In the genomic region with DNA sequence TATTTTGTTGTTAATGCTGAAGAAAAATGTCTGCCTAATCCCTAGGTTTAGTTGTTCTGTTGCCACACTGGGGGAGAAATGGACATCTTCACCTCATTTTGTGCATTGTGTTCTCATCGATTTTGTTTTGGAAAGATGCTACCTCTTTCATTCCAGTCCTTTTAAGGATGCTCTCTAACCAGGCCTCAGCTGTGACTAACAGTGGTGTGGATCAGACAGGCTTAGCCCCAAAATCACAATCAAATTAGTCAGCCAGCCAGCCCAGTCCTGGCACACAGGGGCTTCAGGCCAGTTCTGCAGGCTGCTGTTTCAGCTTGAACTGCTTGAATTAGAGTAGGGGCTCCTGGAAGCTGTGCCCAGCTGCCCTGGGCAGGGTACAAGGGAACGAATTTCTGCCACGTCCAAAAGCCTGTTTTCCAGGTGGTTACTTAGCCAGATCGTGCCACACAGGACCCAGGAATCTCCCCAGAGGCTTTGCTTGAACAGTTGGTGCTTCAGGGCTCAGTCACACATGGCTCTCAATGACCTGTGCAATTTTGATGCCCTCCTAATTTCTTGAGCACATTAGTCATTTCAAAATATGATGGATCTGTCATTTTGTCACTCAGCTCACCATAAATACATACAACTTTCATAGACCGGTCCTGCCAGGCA, we compare ENCODE assay signal across 16 cellular contexts.
A peak's percentile ranks its signal among the peaks of the same experiment; 100 is the strongest.
DNase-seq lines count a peak whose midpoint lies in the region; ATAC-seq, FAIRE-seq and TF ChIP-seq lines count a peak whose summit lies in the region.
"Had no signal": no experiment of that assay in that cellular context is flagged by ENCODE, and none has a peak within 500 bp of the region (broad histone marks: within the 10 kb centered on the region; RNA-seq: fewer than 3 reads in every experiment).

No MANE protein-coding gene starts in this region.

- H3K4me1 Mint-ChIP-seq in natural killer cell treated with Interleukin-12 subunit alpha and Interleukin-12 subunit beta and Interleukin-15 and Interleukin-18, amount 100 ng/mL, for 72 hours (ENCODE audit: low read depth in 2 of 2), result peaks cover 26 to 29% of the 10 kb centered on the region in 2 donors
- no peaks in the 10 kb centered on the region for H3K4me1 Mint-ChIP-seq in natural killer cell
- H3K4me1 Mint-ChIP-seq in astrocyte (ENCODE audit: low read depth, unreplicated experiment), result peaks cover 37% of the 10 kb centered on the region

- intact Hi-C loops in natural killer cell (cut with micrococcal nuclease) (no loop called here), vagina (cut with DNase I) (no loop called here)

- H3K4me1 ChIP-seq in astrocyte (ENCODE audit: insufficient read depth, low read length) (peaks cover 21% of the 10 kb centered on the region), vagina (peaks cover 11% of the 10 kb centered on the region)
- H3K4me1 ChIP-seq: BE2C had no signal

- H3K4me2 ChIP-seq in astrocyte (ENCODE audit: low read length), result peak overlapping the region; percentile 52

- no peaks in the 10 kb centered on the region for H4K20me1 ChIP-seq in astrocyte (ENCODE audit: insufficient read depth, low read length)

- no peaks in the 10 kb centered on the region for H3K36me3 ChIP-seq in astrocyte (ENCODE audit: insufficient read depth, low read length)
- H3K36me3 ChIP-seq in vagina, result no peaks in the 10 kb centered on the region
- H3K36me3 ChIP-seq: thoracic aorta had no signal

- no peaks in the 10 kb centered on the region for H3K27me3 ChIP-seq in astrocyte (ENCODE audit: insufficient read depth, low read length)
- no peaks in the 10 kb centered on the region for H3K27me3 ChIP-seq in vagina
- H3K27me3 ChIP-seq: BE2C, heart right ventricle had no signal

- H3K9ac ChIP-seq in astrocyte (ENCODE audit: low read length), result peak overlapping the region; percentile 21

- no peak overlapping the region for H3K4me3 Mint-ChIP-seq in natural killer cell treated with Interleukin-12 subunit alpha and Interleukin-12 subunit beta and Interleukin-15 and Interleukin-18, amount 100 ng/mL, for 72 hours
- H3K4me3 Mint-ChIP-seq in natural killer cell (no peak overlapping the region), astrocyte (ENCODE audit: unreplicated experiment) (no peak overlapping the region)
- H3K4me3 Mint-ChIP-seq: WTC11 had no signal

- no peak for TF ChIP-seq POLR2A in vagina (IDR thresholded peaks at IDR 0.05)

- H3K36me3 Mint-ChIP-seq in natural killer cell treated with Interleukin-12 subunit alpha and Interleukin-12 subunit beta and Interleukin-15 and Interleukin-18, amount 100 ng/mL, for 72 hours, result peaks cover 11% of the 10 kb centered on the region
- H3K36me3 Mint-ChIP-seq in natural killer cell (no peaks in the 10 kb centered on the region), astrocyte (ENCODE audit: low read depth, unreplicated experiment) (peaks cover 16% of the 10 kb centered on the region)

- no peaks in the 10 kb centered on the region for H3K27me3 Mint-ChIP-seq in natural killer cell treated with Interleukin-12 subunit alpha and Interleukin-12 subunit beta and Interleukin-15 and Interleukin-18, amount 100 ng/mL, for 72 hours
- no peaks in the 10 kb centered on the region for H3K27me3 Mint-ChIP-seq in natural killer cell (ENCODE audit: low read depth in 2 of 2)
- no peaks in the 10 kb centered on the region for H3K27me3 Mint-ChIP-seq in astrocyte (ENCODE audit: low read depth, unreplicated experiment)

- H3K79me2 ChIP-seq in astrocyte (ENCODE audit: insufficient read depth, low read length), result no peaks in the 10 kb centered on the region

- no peak overlapping the region for H2AFZ ChIP-seq in astrocyte (ENCODE audit: low read depth, low read length)

- H3K4me3 ChIP-seq in astrocyte (ENCODE audit: insufficient read depth, low read depth, low read length) (no peak overlapping the region), vagina (no peak overlapping the region)
- H3K4me3 ChIP-seq: heart right ventricle, thoracic aorta had no signal

- H3K27ac Mint-ChIP-seq in natural killer cell treated with Interleukin-12 subunit alpha and Interleukin-12 subunit beta and Interleukin-15 and Interleukin-18, amount 100 ng/mL, for 72 hours, result peak overlapping the region; percentile 18 to 53
- peak overlapping the region in 1 of 2 donors; percentile 8 for H3K27ac Mint-ChIP-seq in natural killer cell
- H3K27ac Mint-ChIP-seq in astrocyte (ENCODE audit: unreplicated experiment), result peak overlapping the region; percentile 49
- H3K27ac Mint-ChIP-seq: WTC11 had no signal

- FAIRE-seq in astrocyte (lab: Jason Lieb, UNC), result peak; percentile 73
- FAIRE-seq: G401.6 had no signal

- no peaks in the 10 kb centered on the region for H3K9me3 ChIP-seq in astrocyte (ENCODE audit: insufficient read depth, low read depth, low read length)
- H3K9me3 ChIP-seq in vagina, result no peaks in the 10 kb centered on the region
- H3K9me3 ChIP-seq: BE2C, heart right ventricle, thoracic aorta had no signal

- H3K27ac ChIP-seq in astrocyte (ENCODE audit: low read depth, low read length) (peak overlapping the region; percentile 27), vagina (no peak overlapping the region)
- H3K27ac ChIP-seq: heart right ventricle had no signal

- H3K9me3 Mint-ChIP-seq in natural killer cell treated with Interleukin-12 subunit alpha and Interleukin-12 subunit beta and Interleukin-15 and Interleukin-18, amount 100 ng/mL, for 72 hours, result no peaks in the 10 kb centered on the region
- no peaks in the 10 kb centered on the region for H3K9me3 Mint-ChIP-seq in natural killer cell
- H3K9me3 Mint-ChIP-seq in astrocyte (ENCODE audit: unreplicated experiment), result no peaks in the 10 kb centered on the region
- H3K9me3 Mint-ChIP-seq: WTC11 had no signal

- no peak for DNase-seq in natural killer cell treated with Interleukin-12 subunit alpha and Interleukin-12 subunit beta and Interleukin-15 and Interleukin-18, amount 100 ng/mL, for 72 hours (ENCODE audit: low spot score)
- DNase-seq in natural killer cell (no peak), astrocyte (ENCODE audit: low read depth) (peak; percentile 68), hepatic stellate cell (ENCODE audit: low spot score) (peak; percentile 54), iPS-NIHi11 (ENCODE audit: low spot score) (no peak), vagina (ENCODE audit: extremely low spot score in 2 of 2) (no peak)
- DNase-seq: activated effector memory CD4-positive, alpha-beta T cell treated with anti-CD3 and anti-CD28 coated beads, Interleukin-2, amount 50 U/mL, for 16 hours; BE2C; heart right ventricle; NCI-H446 treated with DMSO at 0.1 percent for 48 hours; SHP77 treated with DMSO at 0.1 percent for 48 hours had no signal

- ATAC-seq in natural killer cell treated with Interleukin-12 subunit alpha and Interleukin-12 subunit beta and Interleukin-15 and Interleukin-18, amount 100 ng/mL, for 72 hours, result peak in 1 of 2 donors; percentile 52
- ATAC-seq in natural killer cell, result no peak
- ATAC-seq in GM21390 (IDR thresholded peaks at IDR 0.05; ENCODE audit: unreplicated experiment), result no peak
- ATAC-seq in HG03139 (IDR thresholded peaks at IDR 0.05; ENCODE audit: unreplicated experiment), result no peak
- ATAC-seq: heart right ventricle, WTC11 had no signal

- TF ChIP-seq CTCF in natural killer cell (IDR thresholded peaks at IDR 0.05), result no peak
- TF ChIP-seq CTCF in astrocyte (IDR thresholded peaks at IDR 0.05; ENCODE audit: insufficient read depth, low read depth, low read length), result no peak
- no peak for TF ChIP-seq CTCF in vagina (IDR thresholded peaks at IDR 0.05)

Comparison
In these comparisons a context has a peak if more than half of its experiments do, and no peak if none do; other contexts are left out.
1. DNase-seq: peak in astrocyte (single experiment) and hepatic stellate cell (single experiment); none in natural killer cell treated with Interleukin-12 subunit alpha and Interleukin-12 subunit beta and Interleukin-15 and Interleukin-18, amount 100 ng/mL, for 72 hours (single experiment), natural killer cell (single experiment), iPS-NIHi11 (single experiment) and vagina (0 of 2).